ENCODE assay signal across 9 cellular contexts in the genomic region with DNA sequence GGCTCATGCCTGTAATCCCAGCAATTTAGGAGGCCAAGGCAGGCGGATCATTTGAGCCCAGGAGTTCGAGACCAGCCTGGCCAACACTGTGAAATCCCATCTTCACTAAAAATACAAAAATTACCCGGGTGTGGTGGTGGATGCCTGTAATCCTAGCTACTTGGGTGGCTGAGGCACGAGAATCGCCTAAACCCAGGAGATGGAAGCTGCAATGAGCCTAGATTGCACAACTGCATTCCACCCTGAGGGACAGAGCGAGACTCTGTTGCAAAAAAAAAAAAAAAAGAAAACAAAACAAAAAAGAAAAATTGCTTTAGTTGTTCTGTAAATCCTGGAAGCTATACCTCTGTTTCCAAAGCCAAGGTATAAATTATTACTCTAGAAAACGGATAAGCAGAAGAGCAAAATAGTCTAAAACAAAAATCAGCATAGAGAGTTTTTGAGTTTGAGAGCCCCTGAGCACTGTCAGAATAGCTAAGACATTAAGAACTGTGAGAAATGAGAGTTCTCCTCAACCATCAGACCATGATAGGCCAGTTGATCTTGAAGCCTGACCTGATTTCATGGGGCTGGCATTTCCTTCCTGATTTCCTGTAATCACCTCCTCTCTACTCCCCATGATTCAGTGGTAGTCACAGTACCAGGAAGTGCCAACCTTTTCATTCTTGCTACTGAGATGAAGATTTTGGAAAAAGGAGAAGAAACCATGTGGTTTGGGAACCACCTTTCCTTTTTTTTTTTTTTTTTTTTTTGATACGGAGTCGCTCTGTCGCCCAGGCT. TPM values are rescaled to one million over a fixed set of nuclear protein-coding genes. Genes with fewer than 3 reads are reported as not detected.
A peak's percentile ranks its signal among the peaks of the same experiment; 100 is the strongest.
DNase-seq lines count a peak whose midpoint lies in the region; ATAC-seq, FAIRE-seq and TF ChIP-seq lines count a peak whose summit lies in the region.
"Had no signal": no experiment of that assay in that cellular context is flagged by ENCODE, and none has a peak within 500 bp of the region (broad histone marks: within the 10 kb centered on the region; RNA-seq: fewer than 3 reads in every experiment).

No MANE protein-coding gene starts in this region.

- no peak for TF ChIP-seq EP300 in Ishikawa (IDR thresholded peaks at IDR 0.05; ENCODE audit: borderline replicate concordance)

- no peak overlapping the region for H2AFZ ChIP-seq in astrocyte (ENCODE audit: low read depth, low read length)

- peaks cover 21% of the 10 kb centered on the region for H3K36me3 ChIP-seq in astrocyte (ENCODE audit: insufficient read depth, low read length)
- peaks cover 1 to 9% of the 10 kb centered on the region in 2 donors for H3K36me3 ChIP-seq in lung (ENCODE audit: control insufficient read depth in 2 of 2, insufficient read depth in 2 of 2, low read length in 2 of 2)

- H3K4me3 Mint-ChIP-seq in astrocyte (ENCODE audit: unreplicated experiment), result no peak overlapping the region

- H3K4me3 ChIP-seq in astrocyte (ENCODE audit: insufficient read depth, low read depth, low read length), result no peak overlapping the region
- H3K4me3 ChIP-seq in lung, result no peak overlapping the region
- H3K4me3 ChIP-seq: body of pancreas had no signal

- peaks cover 99% of the 10 kb centered on the region for H3K79me2 ChIP-seq in astrocyte (ENCODE audit: insufficient read depth, low read length)

- H3K36me3 Mint-ChIP-seq in astrocyte (ENCODE audit: low read depth, unreplicated experiment), result peaks cover 15% of the 10 kb centered on the region

- ATAC-seq in lung (ENCODE audit: insufficient read depth, low FRiP score), result peak; percentile 43
- ATAC-seq: body of pancreas had no signal

- peak; percentile 13 for FAIRE-seq in astrocyte (lab: Jason Lieb, UNC)

- no peak overlapping the region for H3K9ac ChIP-seq in astrocyte (ENCODE audit: low read length)

- peak overlapping the region; percentile 36 for H3K4me2 ChIP-seq in astrocyte (ENCODE audit: low read length)

- TF ChIP-seq CTCF in astrocyte (IDR thresholded peaks at IDR 0.05; ENCODE audit: insufficient read depth, low read depth, low read length) (no peak), lung (IDR thresholded peaks at IDR 0.05; ENCODE audit: control extremely low read depth, extremely low read depth) (no peak)

- H3K9me3 Mint-ChIP-seq in astrocyte (ENCODE audit: unreplicated experiment), result no peaks in the 10 kb centered on the region

- H3K27me3 ChIP-seq in astrocyte (ENCODE audit: insufficient read depth, low read length) (no peaks in the 10 kb centered on the region), lung (ENCODE audit: control insufficient read depth, insufficient read depth) (no peaks in the 10 kb centered on the region)
- H3K27me3 ChIP-seq: body of pancreas had no signal

- peaks cover 38% of the 10 kb centered on the region for H3K4me1 Mint-ChIP-seq in astrocyte (ENCODE audit: low read depth, unreplicated experiment)

- in situ Hi-C loops in ACHN (cut with HindIII; ENCODE audit: low pct_ligation_motif_present, low pct_unique_long_range_greater_than_20kb, low sequenced_read_pairs), result no loop called here

- H4K20me1 ChIP-seq in astrocyte (ENCODE audit: insufficient read depth, low read length), result peaks cover 68% of the 10 kb centered on the region

- H3K27ac Mint-ChIP-seq in astrocyte (ENCODE audit: unreplicated experiment), result peak overlapping the region; percentile 66

- H3K27ac ChIP-seq in astrocyte (ENCODE audit: low read depth, low read length), result peak overlapping the region; percentile 58
- H3K27ac ChIP-seq in lung (ENCODE audit: low read depth in 1 of 2, low read length in 1 of 2), result peak overlapping the region in 1 of 2 donors; percentile 86

- TF ChIP-seq RAD21 in Ishikawa (IDR thresholded peaks at IDR 0.05; ENCODE audit: low read depth), result no peak

- 57 to 76% methylated on average over 10 of the region's 10 CpGs for WGBS in lung, 2 donors

- peaks cover 41% of the 10 kb centered on the region for H3K4me1 ChIP-seq in astrocyte (ENCODE audit: insufficient read depth, low read length)
- peaks cover 6 to 35% of the 10 kb centered on the region in 2 donors for H3K4me1 ChIP-seq in lung (ENCODE audit: control insufficient read depth in 2 of 2, insufficient read depth in 2 of 2, low read length in 2 of 2)

- DNase-seq in ACHN (peak; percentile 29), astrocyte (ENCODE audit: low read depth) (peak; percentile 68), lung (ENCODE audit: low spot score) (no peak), UCSD-AML1 (lab: John Stamatoyannopoulos, UW; ENCODE audit: unreplicated experiment) (no peak), NCI-H2227 (lab: John Stamatoyannopoulos, UW; ENCODE audit: unreplicated experiment) (no peak), COR-L47 (lab: John Stamatoyannopoulos, UW) (no peak), islet precursor cell (no peak)

- no peaks in the 10 kb centered on the region for H3K9me3 ChIP-seq in astrocyte (ENCODE audit: insufficient read depth, low read depth, low read length)
- peaks cover 0 to 2% of the 10 kb centered on the region in 2 donors for H3K9me3 ChIP-seq in lung (ENCODE audit: control insufficient read depth in 2 of 2, insufficient read depth in 1 of 2, low read length in 1 of 2)
- H3K9me3 ChIP-seq: body of pancreas had no signal

- H3K27me3 Mint-ChIP-seq in astrocyte (ENCODE audit: low read depth, unreplicated experiment), result no peaks in the 10 kb centered on the region

TF ChIP-seq in Ishikawa, 13 proteins besides CTCF, POLR2A, EP300 and RAD21:
- peak; percentile 84 for TF ChIP-seq CEBPB (IDR thresholded peaks at IDR 0.05)
- TF ChIP-seq YY1 (IDR thresholded peaks at IDR 0.05; ENCODE audit: low read depth), result no peak

RNA-seq across cellular contexts. Expression of a gene that starts 31.7 kb away (rescaled TPM):
- total RNA-seq in astrocyte, result 262 TPM in 2 replicates
- 100 to 1,000 TPM; 162 to 240 TPM for total RNA-seq in lung
- 100 to 1,000 TPM in 1 of 2 donors, 10 to 100 TPM in 1; 34.1 to 110 TPM for polyA plus RNA-seq in lung

Comparison
In these comparisons a context has a peak if more than half of its experiments do, and no peak if none do; other contexts are left out.
1. DNase-seq: peak in ACHN (single experiment) and astrocyte (single experiment); none in lung (single experiment), UCSD-AML1 (single experiment), NCI-H2227 (single experiment), COR-L47 (single experiment) and islet precursor cell (single experiment).